ENCODE assay signal across 15 cellular contexts in genomic region chr5:53090229-53090628, GRCh38.
"Had no signal": no experiment of that assay in that cellular context is flagged by ENCODE, and none has a peak within 500 bp of the region (broad histone marks: within the 10 kb centered on the region; RNA-seq: fewer than 3 reads in every experiment).

No MANE protein-coding gene starts in this region.

- H3K27me3 ChIP-seq: adrenal gland, heart right ventricle, right atrium auricular region, suprapubic skin, upper lobe of right lung had no signal

- H3K27me3 Mint-ChIP-seq: central memory CD8-positive, alpha-beta T cell; stimulated activated memory B cell treated with anti-CD40 and anti-IgM and Interleukin-4, amounts not matched to agents 10 μg/mL and 1 μg/mL and 100 μg/mL, for 72 hours had no signal

- H3K27ac ChIP-seq: heart right ventricle, right atrium auricular region, skin epidermis, suprapubic skin, upper lobe of right lung had no signal

- H3K4me1 ChIP-seq: suprapubic skin, upper lobe of right lung had no signal

- H3K4me3 Mint-ChIP-seq: central memory CD8-positive, alpha-beta T cell; stimulated activated memory B cell treated with anti-CD40 and anti-IgM and Interleukin-4, amounts not matched to agents 10 μg/mL and 1 μg/mL and 100 μg/mL, for 72 hours had no signal

- H3K9me3 Mint-ChIP-seq: central memory CD8-positive, alpha-beta T cell; natural killer cell treated with Interleukin-12 subunit alpha and Interleukin-12 subunit beta and Interleukin-15 and Interleukin-18, amount 100 ng/mL, for 72 hours; stimulated activated memory B cell treated with anti-CD40 and anti-IgM and Interleukin-4, amounts not matched to agents 10 μg/mL and 1 μg/mL and 100 μg/mL, for 72 hours had no signal

- H3K36me3 Mint-ChIP-seq: natural killer cell treated with Interleukin-12 subunit alpha and Interleukin-12 subunit beta and Interleukin-15 and Interleukin-18, amount 100 ng/mL, for 72 hours; stimulated activated memory B cell treated with anti-CD40 and anti-IgM and Interleukin-4, amounts not matched to agents 10 μg/mL and 1 μg/mL and 100 μg/mL, for 72 hours had no signal

- H3K27ac Mint-ChIP-seq: stimulated activated memory B cell treated with anti-CD40 and anti-IgM and Interleukin-4, amounts not matched to agents 10 μg/mL and 1 μg/mL and 100 μg/mL, for 72 hours had no signal

- H3K4me1 Mint-ChIP-seq: central memory CD8-positive, alpha-beta T cell had no signal

- ATAC-seq: heart right ventricle; stimulated activated memory B cell treated with anti-CD40 and anti-IgM and Interleukin-4, amounts not matched to agents 10 μg/mL and 1 μg/mL and 100 μg/mL, for 72 hours; upper lobe of right lung had no signal

- DNase-seq: activated T-cell treated with anti-CD3 and anti-CD28 coated beads, Interleukin-2, amount 50 U/mL, for 48 hours; adrenal gland; cortex of kidney; effector CD8-positive, alpha-beta T cell; foreskin melanocyte; heart right ventricle; mammary epithelial cell; nucleus accumbens; upper lobe of right lung had no signal

- H3K4me3 ChIP-seq: adrenal gland, heart right ventricle, right atrium auricular region, skin epidermis, suprapubic skin, upper lobe of right lung had no signal

- H3K36me3 ChIP-seq: right atrium auricular region had no signal
